9 cellular contexts compared by ENCODE assay signal in genomic region chr6:72182337-72183246, GRCh38.
DNase-seq lines count a peak whose midpoint lies in the region; ATAC-seq, FAIRE-seq and TF ChIP-seq lines count a peak whose summit lies in the region.
"Had no signal": no experiment of that assay in that cellular context is flagged by ENCODE, and none has a peak within 500 bp of the region (broad histone marks: within the 10 kb centered on the region; RNA-seq: fewer than 3 reads in every experiment).

No MANE protein-coding gene starts in this region.

- no peak for TF ChIP-seq POLR2A in HepG2 (IDR thresholded peaks at IDR 0.05; ENCODE audit: insufficient read depth in 1 of 2, low read depth in 2 of 2, low read length in 2 of 2)
- no peak for TF ChIP-seq POLR2A in endothelial cell of umbilical vein (IDR thresholded peaks at IDR 0.05; ENCODE audit: low read depth, low read length)

- peaks cover 0 to 9% (median 2%) of the 10 kb centered on the region in 4 donors for H3K27me3 ChIP-seq in liver (ENCODE audit: control insufficient read depth in 4 of 4, insufficient read depth in 4 of 4, low read length in 3 of 4)
- H3K27me3 ChIP-seq in HepG2 (ENCODE audit: control insufficient read depth in 1 of 2, insufficient read depth in 2 of 2, low read length in 2 of 2), result no peaks in the 10 kb centered on the region
- peaks cover 31 to 44% of the 10 kb centered on the region in 2 experiments for H3K27me3 ChIP-seq in endothelial cell of umbilical vein (ENCODE audit: control insufficient read depth in 2 of 2, insufficient read depth in 2 of 2, low read length in 2 of 2)
- H3K27me3 ChIP-seq in mucosa of stomach (ENCODE audit: control insufficient read depth, insufficient read depth, low read length), result peaks cover 12% of the 10 kb centered on the region

- no peak for TF ChIP-seq RAD21 in liver (IDR thresholded peaks at IDR 0.05)
- no peak for TF ChIP-seq RAD21 in HepG2 (CRISPR knock-in tag; IDR thresholded peaks at IDR 0.05)

- FAIRE-seq in HepG2 (lab: Jason Lieb, UNC) (no peak), endothelial cell of umbilical vein (lab: Jason Lieb, UNC) (peak; percentile 8)

- BruUV-seq in HepG2 (replicated peaks; lab: Mats Ljungman, UMichigan), result no TSS peak
- BruUV-seq in endothelial cell of umbilical vein (replicated peaks; lab: Mats Ljungman, UMichigan), result no TSS peak

- H3K9me1 ChIP-seq in endothelial cell of umbilical vein (replicated peaks; ENCODE audit: control insufficient read depth, extremely low read depth, insufficient read depth, low read length), result no peaks in the 10 kb centered on the region

- CTCF ChIA-PET in HepG2 (lab: Yijun Ruan, JAX; ENCODE audit: low intra/inter-chr PET ratio, low total read pairs) (no interaction called here), endothelial cell of umbilical vein (lab: Charles Lee) (interaction anchor here (0.7 to 1.7 kb wide), 4 partner anchors 79 to 947 kb away, joined by 3 to 10 read pairs (median 3); no protein-coding TSS in a partner anchor)

- H3K9me3 ChIP-seq in liver (ENCODE audit: control insufficient read depth in 4 of 4, low read length in 3 of 4), result no peaks in the 10 kb centered on the region
- H3K9me3 ChIP-seq in HepG2 (ENCODE audit: low read length), result no peaks in the 10 kb centered on the region
- no peaks in the 10 kb centered on the region for H3K9me3 ChIP-seq in endothelial cell of umbilical vein (replicated peaks; ENCODE audit: control insufficient read depth, insufficient read depth, low read length)
- no peaks in the 10 kb centered on the region for H3K9me3 ChIP-seq in mucosa of stomach (ENCODE audit: control insufficient read depth, low read length)
- H3K9me3 ChIP-seq: neutrophil had no signal

- H2AFZ ChIP-seq in HepG2 (ENCODE audit: low read length) (no peak overlapping the region), endothelial cell of umbilical vein (ENCODE audit: low read depth, low read length) (peak overlapping the region; percentile 90)

- DNase-seq in HepG2 (ENCODE audit: low spot score) (no peak), NCI-H748 treated with DMSO at 0.1 percent for 48 hours (lab: John Stamatoyannopoulos, UW) (peak; percentile 91), endothelial cell of umbilical vein (ENCODE audit: low read depth, low spot score) (peak; percentile 39), activated gamma-delta T cell (lab: John Stamatoyannopoulos, UW) (no peak)

- H3K4me1 ChIP-seq in liver (ENCODE audit: control insufficient read depth in 4 of 4, insufficient read depth in 4 of 4, low read length in 3 of 4) (peaks cover 0 to 12% (median 6%) of the 10 kb centered on the region in 4 donors), HepG2 (ENCODE audit: insufficient read depth, low read length) (no peaks in the 10 kb centered on the region), endothelial cell of umbilical vein (ENCODE audit: control insufficient read depth, extremely low read depth, insufficient read depth, low read length) (peaks cover 7% of the 10 kb centered on the region), mucosa of stomach (ENCODE audit: control insufficient read depth, insufficient read depth, low read length) (no peaks in the 10 kb centered on the region)

- H3K4me3 ChIP-seq in liver (ENCODE audit: low read depth in 1 of 3, low read length in 3 of 3) (peak overlapping the region; percentile 23 to 54 (median 39)), HepG2 (replicated peaks in 1 of 3; ENCODE audit: insufficient read depth in 1 of 3, low read depth in 2 of 3, low read length in 3 of 3) (no peak overlapping the region), endothelial cell of umbilical vein (replicated peaks in 1 of 3; ENCODE audit: insufficient read depth in 1 of 3, low read depth in 1 of 3, low read length in 3 of 3) (peak overlapping the region in 2 of 3 experiments; percentile 27 to 29), mucosa of stomach (ENCODE audit: low read length) (peak overlapping the region; percentile 31)

- H3K4me2 ChIP-seq in HepG2 (ENCODE audit: low read depth, low read length), result no peak overlapping the region
- H3K4me2 ChIP-seq in endothelial cell of umbilical vein (ENCODE audit: insufficient read depth, low read length), result peak overlapping the region; percentile 54

- TF ChIP-seq EP300 in HepG2 (IDR thresholded peaks at IDR 0.05; ENCODE audit: low read depth in 2 of 2, low read length in 2 of 2), result no peak
- TF ChIP-seq EP300 in HepG2 (CRISPR knock-in tag; IDR thresholded peaks at IDR 0.05; ENCODE audit: borderline replicate concordance), result no peak

- no peak for ATAC-seq in HepG2
- ATAC-seq in HG02973 (IDR thresholded peaks at IDR 0.05; ENCODE audit: unreplicated experiment), result peak; percentile 71
- no peak for ATAC-seq in GM21786 (IDR thresholded peaks at IDR 0.05; ENCODE audit: unreplicated experiment)

- H3K36me3 ChIP-seq in liver (ENCODE audit: control insufficient read depth in 4 of 4, insufficient read depth in 3 of 4, low read depth in 1 of 4, low read length in 3 of 4) (no peaks in the 10 kb centered on the region), HepG2 (replicated peaks in 1 of 2; ENCODE audit: control insufficient read depth in 1 of 2, insufficient read depth in 2 of 2, low read length in 2 of 2) (no peaks in the 10 kb centered on the region), endothelial cell of umbilical vein (ENCODE audit: control insufficient read depth in 2 of 2, extremely low read depth in 1 of 2, insufficient read depth in 2 of 2, low read length in 2 of 2) (no peaks in the 10 kb centered on the region), mucosa of stomach (ENCODE audit: control insufficient read depth, insufficient read depth, low read length) (no peaks in the 10 kb centered on the region)
- H3K36me3 ChIP-seq: neutrophil had no signal

- dilution Hi-C loops in endothelial cell of umbilical vein (cut with MboI; ENCODE audit: extremely low pct_ligation_motif_present, low sequenced_read_pairs), result no loop called here

- whole genome bisulfite sequencing in liver, result 6% methylated on average over 100 of the region's 100 CpGs
- WGBS in HepG2 (ENCODE audit: low lambda C conversion rate), result 71% methylated on average over 87 of the region's 100 CpGs

- intact Hi-C loops in HepG2 (cut with micrococcal nuclease; ENCODE audit: unreplicated experiment) (no loop called here), endothelial cell of umbilical vein (cut with micrococcal nuclease) (no loop called here)

- H3K9ac ChIP-seq in liver (ENCODE audit: low read depth in 1 of 2, low read length in 2 of 2) (no peak overlapping the region), HepG2 (ENCODE audit: insufficient read depth, low read depth, low read length) (no peak overlapping the region), endothelial cell of umbilical vein (replicated peaks; ENCODE audit: extremely low read depth, insufficient read depth, low read length) (no peak overlapping the region), mucosa of stomach (ENCODE audit: low read length) (no peak overlapping the region)

- H3K27ac ChIP-seq in liver (ENCODE audit: low read depth in 1 of 2, low read length in 2 of 2) (no peak overlapping the region), HepG2 (ENCODE audit: extremely low read length, insufficient read depth, low read length) (no peak overlapping the region), endothelial cell of umbilical vein (ENCODE audit: insufficient read depth, low read depth, low read length) (no peak overlapping the region)
- H3K27ac ChIP-seq: neutrophil had no signal

- POLR2A ChIA-PET in HepG2 (lab: Yijun Ruan, JAX) (no interaction called here), endothelial cell of umbilical vein (lab: Charles Lee) (no interaction called here)

- in situ Hi-C loops in HepG2 (cut with HindIII; ENCODE audit: extremely low pct_ligation_motif_present, low pct_unique_long_range_greater_than_20kb), result no loop called here

- TF ChIP-seq CTCF in liver (IDR thresholded peaks at IDR 0.05; ENCODE audit: low read depth, low read length, missing input control), result no peak
- no peak for TF ChIP-seq CTCF in HepG2 (CRISPR knock-in tag; IDR thresholded peaks at IDR 0.05)
- no peak for TF ChIP-seq CTCF in endothelial cell of umbilical vein (IDR thresholded peaks at IDR 0.05; ENCODE audit: extremely low read depth in 1 of 2, insufficient read depth in 1 of 2, low read depth in 1 of 2, low read length in 2 of 2)

- H4K20me1 ChIP-seq in HepG2 (ENCODE audit: insufficient read depth, low read length), result no peaks in the 10 kb centered on the region
- H4K20me1 ChIP-seq in endothelial cell of umbilical vein (replicated peaks; ENCODE audit: control insufficient read depth, extremely low read depth, insufficient read depth, low read length), result peaks cover 3% of the 10 kb centered on the region

- H3K79me2 ChIP-seq in HepG2 (ENCODE audit: insufficient read depth, low read length) (no peaks in the 10 kb centered on the region), endothelial cell of umbilical vein (ENCODE audit: control insufficient read depth, insufficient read depth, low read length) (no peaks in the 10 kb centered on the region)

TF ChIP-seq in liver, 16 proteins besides CTCF, POLR2A, EP300 and RAD21 (continues in another document):
- TF ChIP-seq YY1 (IDR thresholded peaks at IDR 0.05), result no peak
- no peak for TF ChIP-seq FOXA1 (IDR thresholded peaks at IDR 0.05)
- TF ChIP-seq JUND (IDR thresholded peaks at IDR 0.05), result no peak
- no peak for TF ChIP-seq RXRA (IDR thresholded peaks at IDR 0.05)
- no peak for TF ChIP-seq GABPA (IDR thresholded peaks at IDR 0.05 in 1 of 2, conservative IDR thresholded peaks at IDR 0.05 in 1 of 2)

TF ChIP-seq in HepG2, 621 proteins besides CTCF, POLR2A, EP300 and RAD21 (continues in another document):
- TF ChIP-seq CEBPG (CRISPR knock-in tag; IDR thresholded peaks at IDR 0.05), result no peak

TF ChIP-seq in endothelial cell of umbilical vein, 7 proteins besides CTCF, POLR2A, EP300 and RAD21:
- TF ChIP-seq EZH2 (IDR thresholded peaks at IDR 0.05; ENCODE audit: borderline replicate concordance, low read depth, low read length, severe bottlenecking), result peak; percentile 63
- no peak for TF ChIP-seq JUN (IDR thresholded peaks at IDR 0.05; ENCODE audit: borderline replicate concordance, insufficient read depth, insufficient read length, low read depth)

Comparison
In these comparisons a context has a peak if more than half of its experiments do, and no peak if none do; other contexts are left out.
1. H3K4me3 ChIP-seq: peak in liver (3 of 3), endothelial cell of umbilical vein (2 of 3) and mucosa of stomach (single experiment); none in HepG2 (0 of 3).
2. DNase-seq: peak in NCI-H748 treated with DMSO at 0.1 percent for 48 hours (single experiment) and endothelial cell of umbilical vein (single experiment); none in HepG2 (single experiment) and activated gamma-delta T cell (single experiment).